In the genomic region with DNA sequence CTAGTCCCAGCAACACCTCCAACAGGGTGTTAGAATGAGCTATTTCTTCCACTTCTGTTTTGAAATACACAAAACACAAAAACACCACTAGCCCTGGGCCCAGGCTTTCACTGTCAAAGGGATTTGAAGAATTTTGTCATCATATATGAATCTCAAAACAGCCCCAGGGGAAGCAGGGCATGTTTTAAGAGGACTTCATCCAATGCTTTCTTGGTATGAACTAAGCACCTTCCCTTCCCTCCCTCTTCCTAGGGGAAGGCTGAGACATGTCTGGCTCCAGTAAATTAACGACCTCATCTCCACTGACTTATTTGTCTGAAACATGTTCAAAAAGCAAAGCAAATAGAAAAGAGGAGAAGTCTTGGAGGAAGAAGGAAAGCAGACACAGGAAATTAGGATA, we compare ENCODE assay signal across 23 cellular contexts.
DNase-seq lines count a peak whose midpoint lies in the region; ATAC-seq, FAIRE-seq and TF ChIP-seq lines count a peak whose summit lies in the region.
"Had no signal": no experiment of that assay in that cellular context is flagged by ENCODE, and none has a peak within 500 bp of the region (broad histone marks: within the 10 kb centered on the region; RNA-seq: fewer than 3 reads in every experiment).

No MANE protein-coding gene starts in this region.

- H3K9me3 Mint-ChIP-seq in activated T-helper 17 cell treated with anti-CD3 and anti-CD28 coated beads, Interleukin-2, amount 50 U/mL, for 72 hours, result no peaks in the 10 kb centered on the region
- H3K9me3 Mint-ChIP-seq: activated T-cell treated with anti-CD3 and anti-CD28 coated beads, Interleukin-2, amount 50 U/mL, for 72 hours; immature natural killer cell; T-helper 1 cell treated with Interleukin-12 subunit alpha and Interleukin-12 subunit beta and Interleukin-4 antibody, amounts not matched to agents 30 μg/mL and 1 μg/mL, for 36 hours had no signal

- no peak overlapping the region for H3K27ac Mint-ChIP-seq in activated T-helper 17 cell treated with anti-CD3 and anti-CD28 coated beads, Interleukin-2, amount 50 U/mL, for 72 hours
- H3K27ac Mint-ChIP-seq: activated CD8-positive, alpha-beta T cell treated with anti-CD3 and anti-CD28 coated beads, Interleukin-2, amount 10 ng/mL, durations not matched to agents 7 days and 5 days; activated naive CD8-positive, alpha-beta T cell; activated T-cell treated with anti-CD3 and anti-CD28 coated beads, Interleukin-2, amount 50 U/mL, for 72 hours; T-helper 1 cell treated with Interleukin-12 subunit alpha and Interleukin-12 subunit beta and Interleukin-4 antibody, amounts not matched to agents 30 μg/mL and 1 μg/mL, for 36 hours had no signal

- no peaks in the 10 kb centered on the region for H3K36me3 Mint-ChIP-seq in activated T-helper 17 cell treated with anti-CD3 and anti-CD28 coated beads, Interleukin-2, amount 50 U/mL, for 72 hours (ENCODE audit: low read depth)
- H3K36me3 Mint-ChIP-seq: activated naive CD8-positive, alpha-beta T cell; immature natural killer cell had no signal

- no peak for ATAC-seq in A549
- no peak for ATAC-seq in activated T-helper 17 cell treated with anti-CD3 and anti-CD28 coated beads, Interleukin-2, amount 50 U/mL, for 72 hours (replicated peaks)
- no peak for ATAC-seq in GM18517 (IDR thresholded peaks at IDR 0.05; ENCODE audit: unreplicated experiment)
- ATAC-seq in HG03342 (IDR thresholded peaks at IDR 0.05; ENCODE audit: unreplicated experiment), result no peak
- ATAC-seq: activated CD8-positive, alpha-beta T cell treated with anti-CD3 and anti-CD28 coated beads, Interleukin-2, amount 10 ng/mL, durations not matched to agents 7 days and 5 days; activated T-cell treated with anti-CD3 and anti-CD28 coated beads, Interleukin-2, amount 50 U/mL, for 72 hours had no signal

- no peak overlapping the region for H3K4me3 ChIP-seq in A549
- H3K4me3 ChIP-seq: dorsolateral prefrontal cortex, heart left ventricle, lung had no signal

- no peak for TF ChIP-seq CTCF in A549 (IDR thresholded peaks at IDR 0.05)

- TF ChIP-seq EP300 in A549 (IDR thresholded peaks at IDR 0.05), result no peak

- H3K9me3 ChIP-seq in A549, result no peaks in the 10 kb centered on the region
- H3K9me3 ChIP-seq: heart left ventricle had no signal

- WGBS in A549 (ENCODE audit: missing lambda C conversion rate), result 49% methylated on average over 1 of the region's 1 CpG

- no peak for TF ChIP-seq POLR2A in A549 (IDR thresholded peaks at IDR 0.05; ENCODE audit: low read length)

- POLR2A ChIA-PET in A549 (lab: Yijun Ruan, JAX), result interaction anchor here (0.8 kb wide), 1 partner anchor 75 kb away, joined by 5 read pairs; no protein-coding TSS in a partner anchor

- DNase-seq in A549 (ENCODE audit: low read depth in 1 of 2, low spot score in 1 of 2) (no peak), NCI-H69 (lab: John Stamatoyannopoulos, UW) (peak; percentile 8), dedifferentiated amniotic fluid mesenchymal stem cell (ENCODE audit: extremely low spot score) (peak; percentile 76), kidney tubule cell (ENCODE audit: low spot score) (peak; percentile 28), hypothalamus (lab: John Stamatoyannopoulos, UW) (no peak)
- DNase-seq: 8988T; activated CD8-positive, alpha-beta T cell treated with anti-CD3 and anti-CD28 coated beads, Interleukin-2, amount 10 ng/mL, durations not matched to agents 7 days and 5 days; activated T-cell treated with anti-CD3 and anti-CD28 coated beads, Interleukin-2, amount 50 U/mL, for 72 hours; brain microvascular endothelial cell; C1 segment of cervical spinal cord; dorsolateral prefrontal cortex; erythroblast; heart left ventricle; immature natural killer cell; NCI-H2107; stimulated activated CD4-positive, alpha-beta T cell treated with anti-CD3 and anti-CD28 coated beads, Interleukin-2, amount 100 ng/mL, for 48 hours had no signal

- FAIRE-seq in A549 (lab: Jason Lieb, UNC), result no peak
- FAIRE-seq: GM12892 had no signal

- TF ChIP-seq RAD21 in A549 (conservative IDR thresholded peaks at IDR 0.05 in 1 of 2, IDR thresholded peaks at IDR 0.05 in 1 of 2), result no peak

- CTCF ChIA-PET in A549 (lab: Yijun Ruan, JAX), result interaction anchor here (0.6 to 9.3 kb wide), 9 partner anchors 21 to 602 kb away, joined by 3 to 61 read pairs (median 3); no protein-coding TSS in a partner anchor

- no peaks in the 10 kb centered on the region for H3K27me3 Mint-ChIP-seq in activated T-helper 17 cell treated with anti-CD3 and anti-CD28 coated beads, Interleukin-2, amount 50 U/mL, for 72 hours

- no peaks in the 10 kb centered on the region for H3K4me1 Mint-ChIP-seq in activated T-helper 17 cell treated with anti-CD3 and anti-CD28 coated beads, Interleukin-2, amount 50 U/mL, for 72 hours
- H3K4me1 Mint-ChIP-seq: immature natural killer cell had no signal

- H3K4me1 ChIP-seq in A549, result peaks cover 45% of the 10 kb centered on the region
- H3K4me1 ChIP-seq: heart left ventricle had no signal

- H3K4me2 ChIP-seq in A549, result 0 out of 3 replicates have a peak overlapping the region, but pooled peaks have one; percentile 5

- H3K27ac ChIP-seq in A549, result peak overlapping the region; percentile 50 to 69; a peak in 5 of 6 replicates
- H3K27ac ChIP-seq: brain microvascular endothelial cell, dorsolateral prefrontal cortex, heart left ventricle had no signal

- no peak overlapping the region for H3K4me3 Mint-ChIP-seq in activated T-helper 17 cell treated with anti-CD3 and anti-CD28 coated beads, Interleukin-2, amount 50 U/mL, for 72 hours
- H3K4me3 Mint-ChIP-seq: activated CD8-positive, alpha-beta T cell treated with anti-CD3 and anti-CD28 coated beads, Interleukin-2, amount 10 ng/mL, durations not matched to agents 7 days and 5 days; activated naive CD8-positive, alpha-beta T cell; activated T-cell treated with anti-CD3 and anti-CD28 coated beads, Interleukin-2, amount 50 U/mL, for 72 hours; immature natural killer cell; T-helper 1 cell treated with Interleukin-12 subunit alpha and Interleukin-12 subunit beta and Interleukin-4 antibody, amounts not matched to agents 30 μg/mL and 1 μg/mL, for 36 hours had no signal

TF ChIP-seq in A549, 52 proteins besides CTCF, POLR2A, EP300 and RAD21:
- TF ChIP-seq GATA3 (IDR thresholded peaks at IDR 0.05; ENCODE audit: borderline replicate concordance) (no peak), HDAC2 (IDR thresholded peaks at IDR 0.05) (no peak), CHD4 (IDR thresholded peaks at IDR 0.05; ENCODE audit: borderline replicate concordance) (no peak), HEYL (CRISPR knock-in tag; IDR thresholded peaks at IDR 0.05) (no peak), TFCP2L1 (CRISPR knock-in tag; IDR thresholded peaks at IDR 0.05) (no peak), EHF (CRISPR knock-in tag; IDR thresholded peaks at IDR 0.05) (no peak), ZNF302 (CRISPR knock-in tag; IDR thresholded peaks at IDR 0.05) (no peak), ZC3H11A (IDR thresholded peaks at IDR 0.05) (no peak), PHF8 (IDR thresholded peaks at IDR 0.05; ENCODE audit: borderline replicate concordance, low read depth) (no peak), SREBF2 (IDR thresholded peaks at IDR 0.05) (no peak), HOXA7 (CRISPR knock-in tag; IDR thresholded peaks at IDR 0.05) (no peak), TP53 (CRISPR knock-in tag; IDR thresholded peaks at IDR 0.05) (no peak), NFE2L2 (conservative IDR thresholded peaks at IDR 0.05; ENCODE audit: low read length) (no peak), USF2 (IDR thresholded peaks at IDR 0.05) (no peak), KDM5A (IDR thresholded peaks at IDR 0.05) (no peak), HES2 (IDR thresholded peaks at IDR 0.05) (no peak), RFX5 (IDR thresholded peaks at IDR 0.05) (no peak)
- TF ChIP-seq, protein P1, sequence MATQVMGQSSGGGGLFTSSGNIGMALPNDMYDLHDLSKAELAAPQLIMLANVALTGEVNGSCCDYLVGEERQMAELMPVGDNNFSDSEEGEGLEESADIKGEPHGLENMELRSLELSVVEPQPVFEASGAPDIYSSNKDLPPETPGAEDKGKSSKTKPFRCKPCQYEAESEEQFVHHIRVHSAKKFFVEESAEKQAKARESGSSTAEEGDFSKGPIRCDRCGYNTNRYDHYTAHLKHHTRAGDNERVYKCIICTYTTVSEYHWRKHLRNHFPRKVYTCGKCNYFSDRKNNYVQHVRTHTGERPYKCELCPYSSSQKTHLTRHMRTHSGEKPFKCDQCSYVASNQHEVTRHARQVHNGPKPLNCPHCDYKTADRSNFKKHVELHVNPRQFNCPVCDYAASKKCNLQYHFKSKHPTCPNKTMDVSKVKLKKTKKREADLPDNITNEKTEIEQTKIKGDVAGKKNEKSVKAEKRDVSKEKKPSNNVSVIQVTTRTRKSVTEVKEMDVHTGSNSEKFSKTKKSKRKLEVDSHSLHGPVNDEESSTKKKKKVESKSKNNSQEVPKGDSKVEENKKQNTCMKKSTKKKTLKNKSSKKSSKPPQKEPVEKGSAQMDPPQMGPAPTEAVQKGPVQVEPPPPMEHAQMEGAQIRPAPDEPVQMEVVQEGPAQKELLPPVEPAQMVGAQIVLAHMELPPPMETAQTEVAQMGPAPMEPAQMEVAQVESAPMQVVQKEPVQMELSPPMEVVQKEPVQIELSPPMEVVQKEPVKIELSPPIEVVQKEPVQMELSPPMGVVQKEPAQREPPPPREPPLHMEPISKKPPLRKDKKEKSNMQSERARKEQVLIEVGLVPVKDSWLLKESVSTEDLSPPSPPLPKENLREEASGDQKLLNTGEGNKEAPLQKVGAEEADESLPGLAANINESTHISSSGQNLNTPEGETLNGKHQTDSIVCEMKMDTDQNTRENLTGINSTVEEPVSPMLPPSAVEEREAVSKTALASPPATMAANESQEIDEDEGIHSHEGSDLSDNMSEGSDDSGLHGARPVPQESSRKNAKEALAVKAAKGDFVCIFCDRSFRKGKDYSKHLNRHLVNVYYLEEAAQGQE (IDR thresholded peaks at IDR 0.05), result no peak
TF ChIP-seq in A549: peak in this region for 0.

Comparison
In these comparisons a context has a peak if more than half of its experiments do, and no peak if none do; other contexts are left out.
1. DNase-seq: peak in NCI-H69 (single experiment), dedifferentiated amniotic fluid mesenchymal stem cell (single experiment) and kidney tubule cell (single experiment); none in A549 (0 of 2) and hypothalamus (0 of 51).